Comparison of ENCODE assay signal across 11 cellular contexts in the genomic region with DNA sequence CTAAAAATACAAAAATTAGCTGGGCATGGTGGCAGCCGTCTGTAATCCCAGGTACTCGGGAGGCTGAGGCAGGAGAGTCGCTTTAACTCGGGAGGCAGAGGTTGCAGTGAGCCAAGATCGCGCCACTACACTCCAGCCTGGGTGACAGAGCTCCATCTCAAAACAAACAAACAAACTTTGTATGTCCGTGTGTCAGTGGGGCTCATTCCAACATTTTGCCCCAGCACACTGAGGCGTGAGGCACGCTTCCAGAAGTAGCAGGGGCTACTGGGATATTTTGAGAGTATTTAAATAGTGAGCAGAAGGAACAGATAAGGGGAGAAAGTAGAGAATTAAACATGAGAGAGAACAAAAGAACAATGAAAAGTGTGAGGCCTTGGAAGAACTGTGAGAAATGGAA.
A peak's percentile ranks its signal among the peaks of the same experiment; 100 is the strongest.
DNase-seq lines count a peak whose midpoint lies in the region; ATAC-seq and TF ChIP-seq lines count a peak whose summit lies in the region.
"Had no signal": no experiment of that assay in that cellular context is flagged by ENCODE, and none has a peak within 500 bp of the region (broad histone marks: within the 10 kb centered on the region; RNA-seq: fewer than 3 reads in every experiment).

No MANE protein-coding gene starts in this region.

- H3K4me3 ChIP-seq in heart right ventricle (no peak overlapping the region), smooth muscle cell (no peak overlapping the region)
- H3K4me3 ChIP-seq: tibial artery had no signal

- DNase-seq in activated CD4-positive, alpha-beta T cell treated with anti-CD3 and anti-CD28 coated beads for 36 hours: no peak
- DNase-seq in activated CD4-positive, alpha-beta T cell treated with anti-CD3 and anti-CD28 coated beads, Interleukin-2, amount 50 U/mL, for 1 hour: no peak
- peak; percentile 9 for DNase-seq in activated CD4-positive, alpha-beta memory T cell treated with anti-CD3 and anti-CD28 coated beads for 36 hours
- DNase-seq in heart right ventricle: no peak
- DNase-seq in smooth muscle cell (lab: John Stamatoyannopoulos, UW; ENCODE audit: unreplicated experiment): no peak
- DNase-seq in NCI-H128 (lab: John Stamatoyannopoulos, UW; ENCODE audit: unreplicated experiment): no peak
- no peak for DNase-seq in DMS79 treated with DMSO at 0.1 percent for 48 hours (lab: John Stamatoyannopoulos, UW)
- DNase-seq: H7, NCI-H1930 had no signal

- H3K27ac Mint-ChIP-seq in activated CD4-positive, alpha-beta T cell treated with anti-CD3 and anti-CD28 coated beads for 36 hours: peak overlapping the region; percentile 88
- H3K27ac Mint-ChIP-seq in activated CD4-positive, alpha-beta memory T cell treated with anti-CD3 and anti-CD28 coated beads for 36 hours: peak overlapping the region; percentile 85

- no peak overlapping the region for H3K4me2 ChIP-seq in smooth muscle cell

- peak overlapping the region; percentile 38 for H2AFZ ChIP-seq in smooth muscle cell (ENCODE audit: low read depth)

- no peaks in the 10 kb centered on the region for H3K27me3 Mint-ChIP-seq in activated CD4-positive, alpha-beta T cell treated with anti-CD3 and anti-CD28 coated beads for 36 hours
- H3K27me3 Mint-ChIP-seq in activated CD4-positive, alpha-beta memory T cell treated with anti-CD3 and anti-CD28 coated beads for 36 hours: peaks cover 1% of the 10 kb centered on the region

- no peaks in the 10 kb centered on the region for H3F3A ChIP-seq in smooth muscle cell (ENCODE audit: low read depth)

- H3K4me1 Mint-ChIP-seq in activated CD4-positive, alpha-beta T cell treated with anti-CD3 and anti-CD28 coated beads for 36 hours: peaks cover 44% of the 10 kb centered on the region
- H3K4me1 Mint-ChIP-seq in activated CD4-positive, alpha-beta memory T cell treated with anti-CD3 and anti-CD28 coated beads for 36 hours (ENCODE audit: low read depth): peaks cover 42% of the 10 kb centered on the region

- H3K27ac ChIP-seq in heart right ventricle: peak overlapping the region in 9 of 10 donors; percentile 19 to 81 (median 70)
- no peak overlapping the region for H3K27ac ChIP-seq in smooth muscle cell (ENCODE audit: low read depth)
- H3K27ac ChIP-seq: tibial artery had no signal

- H3K36me3 ChIP-seq in heart right ventricle (no peaks in the 10 kb centered on the region), smooth muscle cell (ENCODE audit: low read depth) (no peaks in the 10 kb centered on the region)
- H3K36me3 ChIP-seq: tibial artery had no signal

- no peak overlapping the region for H3K4me3 Mint-ChIP-seq in activated CD4-positive, alpha-beta T cell treated with anti-CD3 and anti-CD28 coated beads for 36 hours
- H3K4me3 Mint-ChIP-seq in activated CD4-positive, alpha-beta memory T cell treated with anti-CD3 and anti-CD28 coated beads for 36 hours: peak overlapping the region; percentile 6

- WGBS in heart right ventricle, 2 donors: 61 to 68% methylated on average over 9 of the region's 9 CpGs
- WGBS in smooth muscle cell (ENCODE audit: low lambda C conversion rate): 94% methylated on average over 9 of the region's 9 CpGs

- H3K36me3 Mint-ChIP-seq in activated CD4-positive, alpha-beta T cell treated with anti-CD3 and anti-CD28 coated beads for 36 hours (ENCODE audit: low read depth): peaks cover 3% of the 10 kb centered on the region
- no peaks in the 10 kb centered on the region for H3K36me3 Mint-ChIP-seq in activated CD4-positive, alpha-beta memory T cell treated with anti-CD3 and anti-CD28 coated beads for 36 hours

- TF ChIP-seq CTCF in heart right ventricle (IDR thresholded peaks at IDR 0.05) (no peak), smooth muscle cell (IDR thresholded peaks at IDR 0.05; ENCODE audit: borderline replicate concordance, insufficient read depth, poor library complexity, severe bottlenecking) (no peak)

- H3K9ac ChIP-seq in smooth muscle cell (ENCODE audit: low read depth): no peak overlapping the region

- H3K79me2 ChIP-seq in smooth muscle cell (ENCODE audit: low read depth): no peaks in the 10 kb centered on the region

- intact Hi-C loops in activated CD4-positive, alpha-beta T cell treated with anti-CD3 and anti-CD28 coated beads for 36 hours (cut with DNase I, micrococcal nuclease): loop anchor here (1.0 to 10.0 kb wide), 22 partner anchors 27 to 1362 kb away; a partner anchor contains a TSS
- intact Hi-C loops in activated CD4-positive, alpha-beta memory T cell treated with anti-CD3 and anti-CD28 coated beads for 36 hours (cut with micrococcal nuclease): loop anchor here (1.0 to 5.0 kb wide), 18 partner anchors 27 to 1240 kb away; a partner anchor contains a TSS
- intact Hi-C loops in heart right ventricle (cut with DNase I): loop anchor here in 1 of 10 donors (2.0 kb wide), 1 partner anchor 60 kb away; no protein-coding TSS in a partner anchor

- POLR2A ChIA-PET in activated CD4-positive, alpha-beta T cell treated with anti-CD3 and anti-CD28 coated beads for 36 hours (lab: Charles Lee): no interaction called here
- POLR2A ChIA-PET in activated CD4-positive, alpha-beta memory T cell treated with anti-CD3 and anti-CD28 coated beads for 36 hours (lab: Charles Lee): interaction anchor here (1.1 to 1.6 kb wide), 4 partner anchors 27 to 61 kb away, joined by 3 to 6 read pairs (median 4); no protein-coding TSS in a partner anchor

- CTCF ChIA-PET in activated CD4-positive, alpha-beta T cell treated with anti-CD3 and anti-CD28 coated beads for 36 hours (lab: Charles Lee): interaction anchor here (0.7 to 6.5 kb wide), 5 partner anchors 9 to 111 kb away, joined by 3 to 75 read pairs (median 4); no protein-coding TSS in a partner anchor
- CTCF ChIA-PET in activated CD4-positive, alpha-beta memory T cell treated with anti-CD3 and anti-CD28 coated beads for 36 hours (lab: Charles Lee): interaction anchor here (0.7 to 4.6 kb wide), 4 partner anchors 13 to 59 kb away, joined by 3 to 48 read pairs (median 6); no protein-coding TSS in a partner anchor

- no peaks in the 10 kb centered on the region for H3K9me3 Mint-ChIP-seq in activated CD4-positive, alpha-beta T cell treated with anti-CD3 and anti-CD28 coated beads for 36 hours (ENCODE audit: low read depth)
- H3K9me3 Mint-ChIP-seq in activated CD4-positive, alpha-beta memory T cell treated with anti-CD3 and anti-CD28 coated beads for 36 hours: no peaks in the 10 kb centered on the region

- H4K20me1 ChIP-seq in smooth muscle cell (ENCODE audit: low read depth): no peaks in the 10 kb centered on the region

- H3K4me1 ChIP-seq in heart right ventricle (peaks cover 0 to 27% (median 16%) of the 10 kb centered on the region in 9 donors), smooth muscle cell (ENCODE audit: low read depth) (peaks cover 13% of the 10 kb centered on the region)
- H3K4me1 ChIP-seq: tibial artery had no signal

- no peak for ATAC-seq in activated CD4-positive, alpha-beta T cell treated with anti-CD3 and anti-CD28 coated beads for 36 hours
- ATAC-seq in heart right ventricle: peak in 4 of 8 donors; percentile 4 to 13 (median 8)
- no peak for ATAC-seq in HG03469 (IDR thresholded peaks at IDR 0.05; ENCODE audit: unreplicated experiment)

- H3K27me3 ChIP-seq in heart right ventricle (no peaks in the 10 kb centered on the region), smooth muscle cell (ENCODE audit: low read depth) (no peaks in the 10 kb centered on the region)
- H3K27me3 ChIP-seq: tibial artery had no signal

- H3K9me3 ChIP-seq in heart right ventricle (peaks cover 0 to 5% (median 0%) of the 10 kb centered on the region in 11 donors), smooth muscle cell (replicated peaks; ENCODE audit: low read depth) (no peaks in the 10 kb centered on the region)
